In genomic region chr5:95996904-95997751, GRCh38 we compare ENCODE assay signal across 1 cellular context.
TF ChIP-seq lines count a peak whose summit lies in the region.

No MANE protein-coding gene starts in this region.

TF ChIP-seq in liver, 16 proteins besides CTCF, POLR2A, EP300 and RAD21 (continued from another document):
- TF ChIP-seq HNF4G (IDR thresholded peaks at IDR 0.05) (no peak), ZBTB33 (IDR thresholded peaks at IDR 0.05) (no peak), MAX (IDR thresholded peaks at IDR 0.05) (no peak), NR2F2 (IDR thresholded peaks at IDR 0.05) (no peak), SP1 (IDR thresholded peaks at IDR 0.05) (no peak), YY1 (IDR thresholded peaks at IDR 0.05) (peak; percentile 9)
TF ChIP-seq in liver: peak in this region for 3.
